8 cellular contexts compared by ENCODE assay signal in the genomic region with DNA sequence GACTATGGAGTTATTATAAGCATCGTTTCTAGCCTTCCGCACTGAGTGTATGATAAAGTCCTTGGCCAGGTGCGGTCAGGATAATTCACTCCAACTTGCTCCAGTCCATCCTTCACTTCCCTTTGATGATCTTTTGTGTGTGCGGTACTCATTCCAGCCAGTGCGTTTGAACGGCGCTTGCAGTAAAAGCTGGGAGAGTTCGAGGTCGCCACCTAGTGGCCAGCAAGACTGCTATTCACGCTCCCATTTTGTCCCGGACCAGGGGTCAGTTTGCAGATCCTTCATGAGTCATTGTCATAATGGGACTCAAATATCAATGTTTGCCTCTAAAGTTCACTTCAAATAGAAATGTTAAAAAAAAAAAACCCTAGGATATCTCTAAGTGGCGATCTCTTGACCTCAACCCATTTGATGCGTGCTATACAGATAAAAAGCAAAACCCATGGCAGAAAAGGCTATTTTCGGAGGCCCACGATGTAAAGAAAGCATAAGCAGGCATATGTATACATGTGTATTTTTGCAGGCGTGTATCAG.
DNase-seq lines count a peak whose midpoint lies in the region; ATAC-seq and TF ChIP-seq lines count a peak whose summit lies in the region.

No MANE protein-coding gene starts in this region.

- no peak overlapping the region for H3K9ac ChIP-seq in H9 (ENCODE audit: extremely low read depth, insufficient read length, low read length)

- H3K23ac ChIP-seq in H9 (ENCODE audit: insufficient read length, low read depth, low read length): no peak overlapping the region

- H3K4me1 ChIP-seq in H9 (ENCODE audit: insufficient read depth, low read length) (no peaks in the 10 kb centered on the region; the same call in 1 of the 2 replicates), prostate gland (replicated peaks) (no peaks in the 10 kb centered on the region), ascending aorta (no peaks in the 10 kb centered on the region)

- no peak overlapping the region for H2BK5ac ChIP-seq in H9 (ENCODE audit: insufficient read length, low read length)

- DNase-seq in Caki2 (ENCODE audit: low read depth) (peak; percentile 74), H9 (peak; percentile 91), NCI-H2171 treated with DMSO at 0.1 percent for 48 hours (lab: John Stamatoyannopoulos, UW) (peak; percentile 46), WERI-Rb-1 (peak; percentile 82), head of caudate nucleus (peak; percentile 56 to 92 (median 79)), prostate gland (ENCODE audit: low spot score) (peak; percentile 17), ascending aorta (ENCODE audit: low spot score in 2 of 2) (no peak)

- H3K14ac ChIP-seq in H9 (ENCODE audit: insufficient read depth, low read length): no peak overlapping the region

- no peak overlapping the region for H2BK120ac ChIP-seq in H9 (ENCODE audit: low read depth, low read length, poor library complexity, severe bottlenecking)

- peak; percentile 98 for TF ChIP-seq CTCF in H9 (conservative IDR thresholded peaks at IDR 0.05)
- peak; percentile 93 for TF ChIP-seq CTCF in WERI-Rb-1 (IDR thresholded peaks at IDR 0.05; ENCODE audit: low read depth, low read length)
- TF ChIP-seq CTCF in prostate gland (IDR thresholded peaks at IDR 0.05): peak; percentile 42 to 67 (median 55)
- peak in 1 of 3 experiments; percentile 34 for TF ChIP-seq CTCF in ascending aorta (IDR thresholded peaks at IDR 0.05)

- H4K5ac ChIP-seq in H9 (ENCODE audit: insufficient read length, low read depth, low read length): no peak overlapping the region

- no peaks in the 10 kb centered on the region for H3K79me2 ChIP-seq in H9 (ENCODE audit: insufficient read depth, low read length)

- H2BK15ac ChIP-seq in H9 (ENCODE audit: low read depth, low read length): no peak overlapping the region

- H3K79me1 ChIP-seq in H9 (ENCODE audit: insufficient read depth, low read depth, low read length, poor library complexity, severe bottlenecking): no peaks in the 10 kb centered on the region

- no peak overlapping the region for H3K4me3 Mint-ChIP-seq in H9

- in situ Hi-C loops in Caki2 (cut with HindIII; ENCODE audit: low pct_unique_long_range_greater_than_20kb, low sequenced_read_pairs): no loop called here

- H3K18ac ChIP-seq in H9 (ENCODE audit: insufficient read length, low read depth, low read length): no peak overlapping the region

- no peaks in the 10 kb centered on the region for H4K20me1 ChIP-seq in H9 (ENCODE audit: control insufficient read depth, insufficient read depth, insufficient read length)

- no peak overlapping the region for H3T11ph ChIP-seq in H9 (ENCODE audit: low read length)

- H3K27ac ChIP-seq in H9 (ENCODE audit: insufficient read length, low read depth, low read length): no peak overlapping the region
- no peak overlapping the region for H3K27ac ChIP-seq in WERI-Rb-1
- no peak overlapping the region for H3K27ac ChIP-seq in prostate gland
- no peak overlapping the region for H3K27ac ChIP-seq in ascending aorta

- H2BK12ac ChIP-seq in H9 (ENCODE audit: insufficient read length, low read depth, low read length): no peak overlapping the region

- no peaks in the 10 kb centered on the region for H3K36me3 ChIP-seq in WERI-Rb-1
- no peaks in the 10 kb centered on the region for H3K36me3 ChIP-seq in prostate gland
- no peaks in the 10 kb centered on the region for H3K36me3 ChIP-seq in ascending aorta

- H3K27me3 ChIP-seq in H9 (ENCODE audit: insufficient read depth, low read length) (no peaks in the 10 kb centered on the region), WERI-Rb-1 (ENCODE audit: insufficient read depth, low read depth, severe bottlenecking) (peaks cover 6% of the 10 kb centered on the region), prostate gland (replicated peaks; ENCODE audit: insufficient read depth) (no peaks in the 10 kb centered on the region), ascending aorta (no peaks in the 10 kb centered on the region)

- H3K4me1 Mint-ChIP-seq in H9: peaks cover 4 to 8% of the 10 kb centered on the region in 2 experiments; a peak in 3 of 4 replicates

- no peaks in the 10 kb centered on the region for H3K36me3 Mint-ChIP-seq in H9 (ENCODE audit: insufficient read depth in 1 of 3, low read depth in 3 of 3)

- no peak overlapping the region for H4K8ac ChIP-seq in H9 (replicated peaks; ENCODE audit: insufficient read length, low read depth, low read length)

- TF ChIP-seq POLR2A in prostate gland (IDR thresholded peaks at IDR 0.05): no peak

- H3K9me3 Mint-ChIP-seq in H9: no peaks in the 10 kb centered on the region

- H3K4me2 ChIP-seq in H9 (ENCODE audit: insufficient read depth, insufficient read length, low read length): no peak overlapping the region

- ATAC-seq in GM19324 (IDR thresholded peaks at IDR 0.05; ENCODE audit: low FRiP score, unreplicated experiment): no peak

- intact Hi-C loops in head of caudate nucleus (cut with DNase I): loop anchor here (10.0 kb wide), 1 partner anchor 1488 kb away; no protein-coding TSS in a partner anchor
- intact Hi-C loops in prostate gland (cut with DNase I): no loop called here
- intact Hi-C loops in ascending aorta (cut with DNase I): no loop called here

- H3K23me2 ChIP-seq in H9 (ENCODE audit: insufficient read length, low read depth, low read length, poor library complexity, severe bottlenecking): no peaks in the 10 kb centered on the region

- H3K27ac Mint-ChIP-seq in H9: no peak overlapping the region; a peak in 1 of 7 replicates

- H3K9me3 ChIP-seq in H9 (ENCODE audit: control insufficient read depth, low read depth, low read length) (no peaks in the 10 kb centered on the region), WERI-Rb-1 (ENCODE audit: severe bottlenecking) (no peaks in the 10 kb centered on the region), prostate gland (no peaks in the 10 kb centered on the region), ascending aorta (no peaks in the 10 kb centered on the region)

- H2BK20ac ChIP-seq in H9 (ENCODE audit: low read depth, low read length, poor library complexity, severe bottlenecking): no peak overlapping the region

- H3K56ac ChIP-seq in H9 (ENCODE audit: insufficient read length, low read depth, low read length): no peak overlapping the region

- WGBS in H9 (ENCODE audit: extremely low coverage, insufficient read length, low lambda C conversion rate): no CpG with 5 or more reads among the region's 16 CpGs
- WGBS in prostate gland: 23% methylated on average over 16 of the region's 16 CpGs

- H4K91ac ChIP-seq in H9 (ENCODE audit: insufficient read length, low read depth, low read length): no peak overlapping the region

- H3K4me3 ChIP-seq in WERI-Rb-1 (ENCODE audit: low read depth, low read length) (no peak overlapping the region), prostate gland (no peak overlapping the region), ascending aorta (no peak overlapping the region)

- no peak overlapping the region for H2AFZ ChIP-seq in H9 (ENCODE audit: low read length)

- peaks cover 2% of the 10 kb centered on the region; the same call in 1 of the 2 replicates for H3K27me3 Mint-ChIP-seq in H9 (ENCODE audit: low read depth)

- no peak overlapping the region for H2AK5ac ChIP-seq in H9 (ENCODE audit: insufficient read length, low read length)

- no peak overlapping the region for H3K4ac ChIP-seq in H9 (ENCODE audit: low read depth, low read length)

Comparison
In these comparisons a context has a peak if more than half of its experiments do, and no peak if none do; other contexts are left out.
1. DNase-seq: peak in Caki2 (single experiment), H9 (single experiment), NCI-H2171 treated with DMSO at 0.1 percent for 48 hours (single experiment), WERI-Rb-1 (single experiment), head of caudate nucleus (42 of 42) and prostate gland (single experiment); none in ascending aorta (0 of 2).